ENCODE assay signal across 1 cellular context in the genomic region with DNA sequence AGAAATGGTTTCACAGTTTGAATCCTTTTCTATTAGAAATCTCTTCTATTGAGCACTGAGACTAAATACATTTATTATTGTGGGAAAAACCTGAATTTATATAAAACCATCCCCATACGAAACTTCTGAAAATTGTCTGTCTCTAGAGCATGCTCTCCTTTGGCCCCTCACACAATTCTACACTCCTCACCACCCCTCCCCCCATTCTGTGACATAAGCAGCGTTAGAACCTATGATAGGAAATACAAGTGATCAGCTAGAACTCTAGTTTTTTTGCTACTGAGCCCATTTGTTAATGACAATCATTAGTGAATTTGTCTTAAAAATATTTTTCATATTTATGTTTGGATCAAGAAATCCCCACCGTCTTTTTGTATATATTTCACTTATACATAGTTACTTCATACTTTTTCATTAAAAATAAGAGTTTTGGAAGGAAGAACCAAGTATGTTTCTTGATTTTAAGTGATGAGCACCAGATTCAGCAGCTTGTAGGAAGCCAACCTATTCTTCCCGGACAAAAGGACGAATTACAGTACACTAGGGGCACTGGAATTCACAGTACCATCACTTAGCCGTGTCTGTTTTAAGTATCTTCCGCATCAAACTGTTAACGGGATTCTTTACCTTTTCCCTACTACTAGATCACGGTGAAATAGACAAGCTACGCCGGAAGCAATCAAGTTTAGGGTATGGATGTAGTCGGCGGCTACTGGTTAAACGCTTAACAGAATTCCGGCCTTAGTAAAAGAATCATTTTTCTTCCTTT.
A peak's percentile ranks its signal among the peaks of the same experiment; 100 is the strongest.
TF ChIP-seq lines count a peak whose summit lies in the region.

No MANE protein-coding gene starts in this region.

TF ChIP-seq in HCT116, 20 proteins besides CTCF, POLR2A, EP300 and RAD21:
- TF ChIP-seq CEBPB (IDR thresholded peaks at IDR 0.05; ENCODE audit: low read depth) (0 out of 2 replicates have a peak, but pooled peaks have one; percentile 3), ZNF274 (IDR thresholded peaks at IDR 0.05; ENCODE audit: low read depth, low read length) (no peak)
- TF ChIP-seq, protein P1, sequence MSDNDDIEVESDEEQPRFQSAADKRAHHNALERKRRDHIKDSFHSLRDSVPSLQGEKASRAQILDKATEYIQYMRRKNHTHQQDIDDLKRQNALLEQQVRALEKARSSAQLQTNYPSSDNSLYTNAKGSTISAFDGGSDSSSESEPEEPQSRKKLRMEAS (IDR thresholded peaks at IDR 0.05) = no peak
- TF ChIP-seq, protein P2, sequence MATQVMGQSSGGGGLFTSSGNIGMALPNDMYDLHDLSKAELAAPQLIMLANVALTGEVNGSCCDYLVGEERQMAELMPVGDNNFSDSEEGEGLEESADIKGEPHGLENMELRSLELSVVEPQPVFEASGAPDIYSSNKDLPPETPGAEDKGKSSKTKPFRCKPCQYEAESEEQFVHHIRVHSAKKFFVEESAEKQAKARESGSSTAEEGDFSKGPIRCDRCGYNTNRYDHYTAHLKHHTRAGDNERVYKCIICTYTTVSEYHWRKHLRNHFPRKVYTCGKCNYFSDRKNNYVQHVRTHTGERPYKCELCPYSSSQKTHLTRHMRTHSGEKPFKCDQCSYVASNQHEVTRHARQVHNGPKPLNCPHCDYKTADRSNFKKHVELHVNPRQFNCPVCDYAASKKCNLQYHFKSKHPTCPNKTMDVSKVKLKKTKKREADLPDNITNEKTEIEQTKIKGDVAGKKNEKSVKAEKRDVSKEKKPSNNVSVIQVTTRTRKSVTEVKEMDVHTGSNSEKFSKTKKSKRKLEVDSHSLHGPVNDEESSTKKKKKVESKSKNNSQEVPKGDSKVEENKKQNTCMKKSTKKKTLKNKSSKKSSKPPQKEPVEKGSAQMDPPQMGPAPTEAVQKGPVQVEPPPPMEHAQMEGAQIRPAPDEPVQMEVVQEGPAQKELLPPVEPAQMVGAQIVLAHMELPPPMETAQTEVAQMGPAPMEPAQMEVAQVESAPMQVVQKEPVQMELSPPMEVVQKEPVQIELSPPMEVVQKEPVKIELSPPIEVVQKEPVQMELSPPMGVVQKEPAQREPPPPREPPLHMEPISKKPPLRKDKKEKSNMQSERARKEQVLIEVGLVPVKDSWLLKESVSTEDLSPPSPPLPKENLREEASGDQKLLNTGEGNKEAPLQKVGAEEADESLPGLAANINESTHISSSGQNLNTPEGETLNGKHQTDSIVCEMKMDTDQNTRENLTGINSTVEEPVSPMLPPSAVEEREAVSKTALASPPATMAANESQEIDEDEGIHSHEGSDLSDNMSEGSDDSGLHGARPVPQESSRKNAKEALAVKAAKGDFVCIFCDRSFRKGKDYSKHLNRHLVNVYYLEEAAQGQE (IDR thresholded peaks at IDR 0.05; ENCODE audit: low read depth) = no peak
